Comparison of ENCODE assay signal across 1 cellular context in the genomic region with DNA sequence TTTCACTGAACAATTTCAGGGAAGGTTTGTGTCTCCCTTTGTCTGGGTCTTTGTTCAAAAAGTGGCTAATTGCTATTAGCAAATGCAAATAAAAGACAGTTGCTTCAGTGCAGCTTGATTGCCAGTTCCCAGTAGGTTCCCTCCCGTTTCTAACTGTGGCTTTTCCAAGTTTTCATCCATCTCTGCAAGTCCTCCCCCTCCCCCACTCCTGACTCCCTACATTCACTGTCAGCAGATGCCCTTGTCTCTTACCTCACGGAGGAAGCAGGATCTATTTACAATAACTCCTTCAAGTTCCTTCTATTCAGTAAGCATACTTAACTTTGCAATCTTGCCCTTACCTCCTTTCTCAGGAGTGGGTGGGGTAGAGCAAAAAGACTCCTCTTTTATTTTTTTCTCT.
TF ChIP-seq lines count a peak whose summit lies in the region.

No MANE protein-coding gene starts in this region.

TF ChIP-seq in GM23338, 12 proteins besides CTCF, POLR2A, EP300 and RAD21 (continued from another document):
- TF ChIP-seq, protein P1, sequence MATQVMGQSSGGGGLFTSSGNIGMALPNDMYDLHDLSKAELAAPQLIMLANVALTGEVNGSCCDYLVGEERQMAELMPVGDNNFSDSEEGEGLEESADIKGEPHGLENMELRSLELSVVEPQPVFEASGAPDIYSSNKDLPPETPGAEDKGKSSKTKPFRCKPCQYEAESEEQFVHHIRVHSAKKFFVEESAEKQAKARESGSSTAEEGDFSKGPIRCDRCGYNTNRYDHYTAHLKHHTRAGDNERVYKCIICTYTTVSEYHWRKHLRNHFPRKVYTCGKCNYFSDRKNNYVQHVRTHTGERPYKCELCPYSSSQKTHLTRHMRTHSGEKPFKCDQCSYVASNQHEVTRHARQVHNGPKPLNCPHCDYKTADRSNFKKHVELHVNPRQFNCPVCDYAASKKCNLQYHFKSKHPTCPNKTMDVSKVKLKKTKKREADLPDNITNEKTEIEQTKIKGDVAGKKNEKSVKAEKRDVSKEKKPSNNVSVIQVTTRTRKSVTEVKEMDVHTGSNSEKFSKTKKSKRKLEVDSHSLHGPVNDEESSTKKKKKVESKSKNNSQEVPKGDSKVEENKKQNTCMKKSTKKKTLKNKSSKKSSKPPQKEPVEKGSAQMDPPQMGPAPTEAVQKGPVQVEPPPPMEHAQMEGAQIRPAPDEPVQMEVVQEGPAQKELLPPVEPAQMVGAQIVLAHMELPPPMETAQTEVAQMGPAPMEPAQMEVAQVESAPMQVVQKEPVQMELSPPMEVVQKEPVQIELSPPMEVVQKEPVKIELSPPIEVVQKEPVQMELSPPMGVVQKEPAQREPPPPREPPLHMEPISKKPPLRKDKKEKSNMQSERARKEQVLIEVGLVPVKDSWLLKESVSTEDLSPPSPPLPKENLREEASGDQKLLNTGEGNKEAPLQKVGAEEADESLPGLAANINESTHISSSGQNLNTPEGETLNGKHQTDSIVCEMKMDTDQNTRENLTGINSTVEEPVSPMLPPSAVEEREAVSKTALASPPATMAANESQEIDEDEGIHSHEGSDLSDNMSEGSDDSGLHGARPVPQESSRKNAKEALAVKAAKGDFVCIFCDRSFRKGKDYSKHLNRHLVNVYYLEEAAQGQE (IDR thresholded peaks at IDR 0.05; ENCODE audit: unreplicated experiment): no peak
- TF ChIP-seq EZH2 (IDR thresholded peaks at IDR 0.05; ENCODE audit: low read depth, unreplicated experiment) (no peak), STAT1 (IDR thresholded peaks at IDR 0.05; ENCODE audit: unreplicated experiment) (no peak), EZH2phosphoT487 (IDR thresholded peaks at IDR 0.05; ENCODE audit: unreplicated experiment) (no peak)
- TF ChIP-seq, protein P2, sequence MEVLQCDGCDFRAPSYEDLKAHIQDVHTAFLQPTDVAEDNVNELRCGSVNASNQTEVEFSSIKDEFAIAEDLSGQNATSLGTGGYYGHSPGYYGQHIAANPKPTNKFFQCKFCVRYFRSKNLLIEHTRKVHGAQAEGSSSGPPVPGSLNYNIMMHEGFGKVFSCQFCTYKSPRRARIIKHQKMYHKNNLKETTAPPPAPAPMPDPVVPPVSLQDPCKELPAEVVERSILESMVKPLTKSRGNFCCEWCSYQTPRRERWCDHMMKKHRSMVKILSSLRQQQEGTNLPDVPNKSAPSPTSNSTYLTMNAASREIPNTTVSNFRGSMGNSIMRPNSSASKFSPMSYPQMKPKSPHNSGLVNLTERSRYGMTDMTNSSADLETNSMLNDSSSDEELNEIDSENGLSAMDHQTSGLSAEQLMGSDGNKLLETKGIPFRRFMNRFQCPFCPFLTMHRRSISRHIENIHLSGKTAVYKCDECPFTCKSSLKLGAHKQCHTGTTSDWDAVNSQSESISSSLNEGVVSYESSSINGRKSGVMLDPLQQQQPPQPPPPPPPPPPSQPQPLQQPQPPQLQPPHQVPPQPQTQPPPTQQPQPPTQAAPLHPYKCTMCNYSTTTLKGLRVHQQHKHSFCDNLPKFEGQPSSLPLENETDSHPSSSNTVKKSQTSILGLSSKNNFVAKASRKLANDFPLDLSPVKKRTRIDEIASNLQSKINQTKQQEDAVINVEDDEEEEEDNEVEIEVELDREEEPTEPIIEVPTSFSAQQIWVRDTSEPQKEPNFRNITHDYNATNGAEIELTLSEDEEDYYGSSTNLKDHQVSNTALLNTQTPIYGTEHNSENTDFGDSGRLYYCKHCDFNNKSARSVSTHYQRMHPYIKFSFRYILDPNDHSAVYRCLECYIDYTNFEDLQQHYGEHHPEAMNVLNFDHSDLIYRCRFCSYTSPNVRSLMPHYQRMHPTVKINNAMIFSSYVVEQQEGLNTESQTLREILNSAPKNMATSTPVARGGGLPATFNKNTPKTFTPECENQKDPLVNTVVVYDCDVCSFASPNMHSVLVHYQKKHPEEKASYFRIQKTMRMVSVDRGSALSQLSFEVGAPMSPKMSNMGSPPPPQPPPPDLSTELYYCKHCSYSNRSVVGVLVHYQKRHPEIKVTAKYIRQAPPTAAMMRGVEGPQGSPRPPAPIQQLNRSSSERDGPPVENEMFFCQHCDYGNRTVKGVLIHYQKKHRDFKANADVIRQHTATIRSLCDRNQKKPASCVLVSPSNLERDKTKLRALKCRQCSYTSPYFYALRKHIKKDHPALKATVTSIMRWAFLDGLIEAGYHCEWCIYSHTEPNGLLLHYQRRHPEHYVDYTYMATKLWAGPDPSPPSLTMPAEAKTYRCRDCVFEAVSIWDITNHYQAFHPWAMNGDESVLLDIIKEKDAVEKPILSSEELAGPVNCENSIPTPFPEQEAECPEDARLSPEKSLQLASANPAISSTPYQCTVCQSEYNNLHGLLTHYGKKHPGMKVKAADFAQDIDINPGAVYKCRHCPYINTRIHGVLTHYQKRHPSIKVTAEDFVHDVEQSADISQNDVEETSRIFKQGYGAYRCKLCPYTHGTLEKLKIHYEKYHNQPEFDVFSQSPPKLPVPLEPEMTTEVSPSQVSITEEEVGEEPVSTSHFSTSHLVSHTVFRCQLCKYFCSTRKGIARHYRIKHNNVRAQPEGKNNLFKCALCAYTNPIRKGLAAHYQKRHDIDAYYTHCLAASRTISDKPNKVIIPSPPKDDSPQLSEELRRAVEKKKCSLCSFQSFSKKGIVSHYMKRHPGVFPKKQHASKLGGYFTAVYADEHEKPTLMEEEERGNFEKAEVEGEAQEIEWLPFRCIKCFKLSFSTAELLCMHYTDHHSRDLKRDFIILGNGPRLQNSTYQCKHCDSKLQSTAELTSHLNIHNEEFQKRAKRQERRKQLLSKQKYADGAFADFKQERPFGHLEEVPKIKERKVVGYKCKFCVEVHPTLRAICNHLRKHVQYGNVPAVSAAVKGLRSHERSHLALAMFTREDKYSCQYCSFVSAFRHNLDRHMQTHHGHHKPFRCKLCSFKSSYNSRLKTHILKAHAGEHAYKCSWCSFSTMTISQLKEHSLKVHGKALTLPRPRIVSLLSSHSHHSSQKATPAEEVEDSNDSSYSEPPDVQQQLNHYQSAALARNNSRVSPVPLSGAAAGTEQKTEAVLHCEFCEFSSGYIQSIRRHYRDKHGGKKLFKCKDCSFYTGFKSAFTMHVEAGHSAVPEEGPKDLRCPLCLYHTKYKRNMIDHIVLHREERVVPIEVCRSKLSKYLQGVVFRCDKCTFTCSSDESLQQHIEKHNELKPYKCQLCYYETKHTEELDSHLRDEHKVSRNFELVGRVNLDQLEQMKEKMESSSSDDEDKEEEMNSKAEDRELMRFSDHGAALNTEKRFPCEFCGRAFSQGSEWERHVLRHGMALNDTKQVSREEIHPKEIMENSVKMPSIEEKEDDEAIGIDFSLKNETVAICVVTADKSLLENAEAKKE (CRISPR knock-in tag; IDR thresholded peaks at IDR 0.05): no peak
- TF ChIP-seq, protein P3, sequence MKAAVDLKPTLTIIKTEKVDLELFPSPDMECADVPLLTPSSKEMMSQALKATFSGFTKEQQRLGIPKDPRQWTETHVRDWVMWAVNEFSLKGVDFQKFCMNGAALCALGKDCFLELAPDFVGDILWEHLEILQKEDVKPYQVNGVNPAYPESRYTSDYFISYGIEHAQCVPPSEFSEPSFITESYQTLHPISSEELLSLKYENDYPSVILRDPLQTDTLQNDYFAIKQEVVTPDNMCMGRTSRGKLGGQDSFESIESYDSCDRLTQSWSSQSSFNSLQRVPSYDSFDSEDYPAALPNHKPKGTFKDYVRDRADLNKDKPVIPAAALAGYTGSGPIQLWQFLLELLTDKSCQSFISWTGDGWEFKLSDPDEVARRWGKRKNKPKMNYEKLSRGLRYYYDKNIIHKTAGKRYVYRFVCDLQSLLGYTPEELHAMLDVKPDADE (IDR thresholded peaks at IDR 0.05): no peak
